16 cellular contexts compared by ENCODE assay signal in the genomic region with DNA sequence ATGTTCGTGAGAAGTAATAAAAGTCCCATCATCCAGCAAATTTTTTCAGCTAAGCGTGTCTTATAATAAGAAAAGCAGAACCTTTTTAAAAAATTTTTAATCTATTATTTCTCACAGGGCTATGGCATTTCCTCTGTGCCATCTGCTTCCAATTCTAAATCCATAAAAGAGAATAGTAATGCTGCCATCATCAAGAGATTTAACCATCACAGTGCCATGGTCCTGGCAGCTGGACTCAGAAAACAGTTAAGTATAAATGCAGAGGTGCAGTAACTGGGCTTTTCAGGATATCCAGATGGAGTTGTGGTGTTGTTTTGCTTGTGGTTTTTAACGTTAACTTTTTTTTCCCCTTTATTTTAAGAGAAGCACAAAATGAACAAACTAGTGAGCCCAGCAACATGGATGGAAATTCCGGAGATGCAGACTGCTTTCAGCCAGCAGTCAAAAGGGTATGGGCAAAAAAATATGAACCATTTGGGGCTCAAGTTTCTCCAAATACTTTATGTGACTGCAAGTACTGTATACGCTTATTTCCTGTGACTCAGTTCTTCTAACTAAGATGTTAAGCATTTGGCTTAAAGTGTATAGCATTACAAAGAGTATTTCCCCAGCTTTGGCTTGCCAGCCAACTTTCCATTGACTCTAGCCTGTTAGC. TPM values are rescaled to one million over a fixed set of nuclear protein-coding genes. Genes with fewer than 3 reads are reported as not detected.
DNase-seq lines count a peak whose midpoint lies in the region; ATAC-seq and TF ChIP-seq lines count a peak whose summit lies in the region.
"Had no signal": no experiment of that assay in that cellular context is flagged by ENCODE, and none has a peak within 500 bp of the region (broad histone marks: within the 10 kb centered on the region; RNA-seq: fewer than 3 reads in every experiment).

No MANE protein-coding gene starts in this region.

- peaks cover 50% of the 10 kb centered on the region for H3F3A ChIP-seq in GM23248 (ENCODE audit: insufficient read depth)

- 0 to 3% methylated on average over 5 of the region's 5 CpGs for WGBS in GM23248 (ENCODE audit: low coverage in 1 of 2, low lambda C conversion rate in 2 of 2, missing lambda C conversion rate in 2 of 2), 2 experiments

- H3K9me2 ChIP-seq in GM23248 (ENCODE audit: insufficient read depth): no peaks in the 10 kb centered on the region

- peaks cover 26% of the 10 kb centered on the region; the same call in 1 of the 2 replicates for H3K36me3 ChIP-seq in GM23248 (ENCODE audit: low read depth)

- no peaks in the 10 kb centered on the region for H3K27me3 ChIP-seq in GM23248 (replicated peaks; ENCODE audit: insufficient read depth)
- H3K27me3 ChIP-seq: upper lobe of right lung had no signal

- H3K4me3 Mint-ChIP-seq in activated CD4-positive, alpha-beta T cell treated with anti-CD3 and anti-CD28 coated beads for 36 hours: no peak overlapping the region
- no peak overlapping the region for H3K4me3 Mint-ChIP-seq in CD14-positive monocyte
- H3K4me3 Mint-ChIP-seq: naive thymus-derived CD4-positive, alpha-beta T cell had no signal

- H3K4me1 ChIP-seq in GM23248 (ENCODE audit: insufficient read depth): peaks cover 36% of the 10 kb centered on the region
- H3K4me1 ChIP-seq: upper lobe of right lung had no signal

- H3K27me3 Mint-ChIP-seq in activated CD4-positive, alpha-beta T cell treated with anti-CD3 and anti-CD28 coated beads for 36 hours: no peaks in the 10 kb centered on the region
- H3K27me3 Mint-ChIP-seq in CD14-positive monocyte (ENCODE audit: low read depth in 3 of 3): no peaks in the 10 kb centered on the region
- H3K27me3 Mint-ChIP-seq: naive thymus-derived CD4-positive, alpha-beta T cell had no signal

- in situ Hi-C loops in GM23248 (cut with MboI): no loop called here
- in situ Hi-C loops in astrocyte of the spinal cord (cut with HindIII; ENCODE audit: low sequenced_read_pairs): no loop called here

- peak; percentile 81 for ATAC-seq in activated CD4-positive, alpha-beta T cell treated with anti-CD3 and anti-CD28 coated beads for 36 hours
- ATAC-seq: naive thymus-derived CD4-positive, alpha-beta T cell; upper lobe of right lung had no signal

- no peaks in the 10 kb centered on the region for H4K20me1 ChIP-seq in GM23248 (ENCODE audit: insufficient read depth)

- peak overlapping the region; percentile 72 for H3K9ac ChIP-seq in GM23248

- CTCF ChIA-PET in activated CD4-positive, alpha-beta T cell treated with anti-CD3 and anti-CD28 coated beads for 36 hours (lab: Charles Lee): interaction anchor here (0.6 to 1.7 kb wide), 4 partner anchors 11 to 361 kb away, joined by 3 to 4 read pairs (median 3); no protein-coding TSS in a partner anchor

- peaks cover 49% of the 10 kb centered on the region for H3K36me3 Mint-ChIP-seq in activated CD4-positive, alpha-beta T cell treated with anti-CD3 and anti-CD28 coated beads for 36 hours (ENCODE audit: low read depth)
- H3K36me3 Mint-ChIP-seq in CD14-positive monocyte: peaks cover 61 to 82% of the 10 kb centered on the region in 2 donors

- DNase-seq in activated CD4-positive, alpha-beta T cell treated with anti-CD3 and anti-CD28 coated beads for 36 hours: no peak
- DNase-seq in activated CD4-positive, alpha-beta T cell treated with anti-CD3 and anti-CD28 coated beads for 1 hour: no peak
- DNase-seq in GM23248: peak; percentile 91
- peak; percentile 74 for DNase-seq in astrocyte of the spinal cord (ENCODE audit: low read depth, low spot score)
- DNase-seq in iris pigment epithelial cell (ENCODE audit: low read depth): peak; percentile 91
- no peak for DNase-seq in CD14-positive monocyte (ENCODE audit: low spot score)
- no peak for DNase-seq in NCI-H146 treated with DMSO at 0.1 percent for 48 hours (lab: John Stamatoyannopoulos, UW; ENCODE audit: unreplicated experiment)
- DNase-seq in NCI-H446 treated with DMSO at 0.1 percent for 48 hours (lab: John Stamatoyannopoulos, UW): no peak
- DNase-seq: 8988T; activated CD8-positive, alpha-beta memory T cell treated with anti-CD3 and anti-CD28 coated beads, Interleukin-2, amount 50 U/mL, for 48 hours; GOT3; naive thymus-derived CD4-positive, alpha-beta T cell; NCI-H1105; NCI-H226; stimulated activated CD4-positive, alpha-beta T cell treated with anti-CD3 and anti-CD28 coated beads, Interleukin-2, amount 100 ng/mL, for 48 hours; upper lobe of right lung had no signal

- H3K9me3 ChIP-seq in GM23248 (ENCODE audit: low read depth): no peaks in the 10 kb centered on the region
- H3K9me3 ChIP-seq: upper lobe of right lung had no signal

- peaks cover 18% of the 10 kb centered on the region for H3K4me1 Mint-ChIP-seq in activated CD4-positive, alpha-beta T cell treated with anti-CD3 and anti-CD28 coated beads for 36 hours
- no peaks in the 10 kb centered on the region for H3K4me1 Mint-ChIP-seq in CD14-positive monocyte

- peak overlapping the region; percentile 71 for H3K4me2 ChIP-seq in GM23248 (ENCODE audit: unreplicated experiment)

- peaks cover 29% of the 10 kb centered on the region for H3K79me2 ChIP-seq in GM23248 (ENCODE audit: insufficient read depth)

- POLR2A ChIA-PET in activated CD4-positive, alpha-beta T cell treated with anti-CD3 and anti-CD28 coated beads for 36 hours (lab: Charles Lee): no interaction called here

- peak overlapping the region; percentile 49 for H3K4me3 ChIP-seq in GM23248
- H3K4me3 ChIP-seq in astrocyte of the spinal cord (ENCODE audit: low read depth, low read length): no peak overlapping the region
- H3K4me3 ChIP-seq: upper lobe of right lung had no signal

- H3K27ac ChIP-seq in GM23248: peak overlapping the region; percentile 92
- H3K27ac ChIP-seq: upper lobe of right lung had no signal

- H2AFZ ChIP-seq in GM23248: peak overlapping the region; percentile 41

- H3K9me3 Mint-ChIP-seq in activated CD4-positive, alpha-beta T cell treated with anti-CD3 and anti-CD28 coated beads for 36 hours (ENCODE audit: low read depth): no peaks in the 10 kb centered on the region
- no peaks in the 10 kb centered on the region for H3K9me3 Mint-ChIP-seq in CD14-positive monocyte

- peak overlapping the region; percentile 74 for H3K27ac Mint-ChIP-seq in activated CD4-positive, alpha-beta T cell treated with anti-CD3 and anti-CD28 coated beads for 36 hours
- H3K27ac Mint-ChIP-seq in CD14-positive monocyte: no peak overlapping the region

- intact Hi-C loops in activated CD4-positive, alpha-beta T cell treated with anti-CD3 and anti-CD28 coated beads for 36 hours (cut with DNase I, micrococcal nuclease): no loop called here
- intact Hi-C loops in CD14-positive monocyte (cut with micrococcal nuclease): no loop called here

- TF ChIP-seq CTCF in astrocyte of the spinal cord (IDR thresholded peaks at IDR 0.05; ENCODE audit: low read depth, low read length) (no peak), CD14-positive monocyte (IDR thresholded peaks at IDR 0.05) (no peak)

RNA-seq across cellular contexts. Expression of a gene that starts 25.2 kb away (rescaled TPM):
- 10 to 100 TPM; 48.2 to 57.9 TPM for total RNA-seq in activated CD4-positive, alpha-beta T cell treated with anti-CD3 and anti-CD28 coated beads for 36 hours
- 77.4 and 89.8 TPM in 2 replicates for total RNA-seq in GM23248 (2014; rRNA removed; shearing (Covaris generic))
- 58.7 and 61.6 TPM in 2 replicates for polyA plus RNA-seq in GM23248 (2016; fragmentation: Nextera tagmentation; extraction: Ambion mirVana)
- polyA plus RNA-seq in CD14-positive monocyte: 10 to 100 TPM; 23.0 to 26.2 TPM

RNA-seq across cellular contexts. Expression of a gene that starts 25.7 kb away (rescaled TPM):
- total RNA-seq in activated CD4-positive, alpha-beta T cell treated with anti-CD3 and anti-CD28 coated beads for 36 hours: 10 to 100 TPM; 14.3 to 16.1 TPM
- total RNA-seq in GM23248 (2014; rRNA removed; shearing (Covaris generic)): 34.7 and 34.9 TPM in 2 replicates
- polyA plus RNA-seq in GM23248 (2016; fragmentation: Nextera tagmentation; extraction: Ambion mirVana) (20.2 and 20.4 TPM in 2 replicates), CD14-positive monocyte (10 to 100 TPM; 12.9 to 17.7 TPM)

RNA-seq across cellular contexts. Expression of a gene that starts 46.8 kb away (rescaled TPM):
- total RNA-seq in activated CD4-positive, alpha-beta T cell treated with anti-CD3 and anti-CD28 coated beads for 36 hours: 1,000 to 10,000 TPM; 2,310 to 2,803 TPM
- total RNA-seq in GM23248 (2014; rRNA removed; shearing (Covaris generic)): 2,432 and 2,912 TPM in 2 replicates
- polyA plus RNA-seq in GM23248 (2016; fragmentation: Nextera tagmentation; extraction: Ambion mirVana) (5,221 and 5,406 TPM in 2 replicates), CD14-positive monocyte (100 to 1,000 TPM; 438 to 501 TPM)

Comparison
In these comparisons a context has a peak if more than half of its experiments do, and no peak if none do; other contexts are left out.
1. DNase-seq: peak in GM23248 (single experiment), astrocyte of the spinal cord (single experiment) and iris pigment epithelial cell (single experiment); none in activated CD4-positive, alpha-beta T cell treated with anti-CD3 and anti-CD28 coated beads for 36 hours (single experiment), activated CD4-positive, alpha-beta T cell treated with anti-CD3 and anti-CD28 coated beads for 1 hour (single experiment), CD14-positive monocyte (single experiment), NCI-H146 treated with DMSO at 0.1 percent for 48 hours (single experiment) and NCI-H446 treated with DMSO at 0.1 percent for 48 hours (single experiment).